In the genomic region with DNA sequence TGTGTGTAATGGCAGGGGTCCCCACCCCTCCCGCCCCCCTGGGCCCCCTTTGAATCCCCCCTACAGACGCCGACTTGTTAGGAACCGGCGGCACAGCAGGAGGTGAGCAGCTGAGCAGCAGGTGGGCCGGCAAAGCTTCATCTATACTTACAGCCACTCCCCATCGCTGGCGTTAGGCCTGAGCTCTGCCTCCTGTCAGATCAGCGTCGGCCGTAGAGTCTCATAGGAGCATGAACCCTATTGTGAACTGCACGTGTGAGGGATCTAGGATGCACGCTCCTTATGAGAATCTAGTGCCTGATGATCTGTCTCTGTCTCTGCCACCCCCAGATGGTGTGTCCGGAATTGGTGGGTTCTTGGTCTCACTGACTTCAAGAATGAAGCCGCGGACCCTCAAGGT, we compare ENCODE assay signal across 11 cellular contexts. TPM values are rescaled to one million over a fixed set of nuclear protein-coding genes. Genes with fewer than 3 reads are reported as not detected.
DNase-seq lines count a peak whose midpoint lies in the region; ATAC-seq lines count a peak whose summit lies in the region.
"Had no signal": no experiment of that assay in that cellular context is flagged by ENCODE, and none has a peak within 500 bp of the region (broad histone marks: within the 10 kb centered on the region; RNA-seq: fewer than 3 reads in every experiment).

No MANE protein-coding gene starts in this region.

- intact Hi-C loops in left ventricle myocardium superior (cut with micrococcal nuclease): no loop called here
- intact Hi-C loops in Right ventricle myocardium inferior (cut with DNase I): no loop called here
- intact Hi-C loops in dendritic cell treated with granulocyte-macrophage colony-stimulating factor and Interleukin-4, amounts not matched to agents 40 ng/mL and 50 ng/mL, for 4 days (cut with micrococcal nuclease): no loop called here

- ATAC-seq in left ventricle myocardium superior: peak; percentile 43
- ATAC-seq in Right ventricle myocardium inferior: no peak
- ATAC-seq in HG02610 (IDR thresholded peaks at IDR 0.05; ENCODE audit: unreplicated experiment): no peak

- no peak overlapping the region for H3K27ac Mint-ChIP-seq in dendritic cell treated with granulocyte-macrophage colony-stimulating factor and Interleukin-4, amounts not matched to agents 40 ng/mL and 50 ng/mL, for 4 days

- no peaks in the 10 kb centered on the region for H3K9me3 Mint-ChIP-seq in dendritic cell treated with granulocyte-macrophage colony-stimulating factor and Interleukin-4, amounts not matched to agents 40 ng/mL and 50 ng/mL, for 4 days

- DNase-seq in left ventricle myocardium superior (no peak), Right ventricle myocardium inferior (ENCODE audit: missing footprints) (no peak), NCI-H82 treated with DMSO at 0.1 percent for 48 hours (lab: John Stamatoyannopoulos, UW; ENCODE audit: unreplicated experiment) (peak; percentile 3), hypothalamus (lab: John Stamatoyannopoulos, UW) (no peak), AG20443 (ENCODE audit: low spot score) (no peak), GDM1 (lab: John Stamatoyannopoulos, UW) (no peak)
- DNase-seq: activated gamma-delta T cell, H9, NCI-H1048 had no signal

- no peaks in the 10 kb centered on the region for H3K4me1 Mint-ChIP-seq in dendritic cell treated with granulocyte-macrophage colony-stimulating factor and Interleukin-4, amounts not matched to agents 40 ng/mL and 50 ng/mL, for 4 days (ENCODE audit: low read depth)

- H3K36me3 Mint-ChIP-seq in dendritic cell treated with granulocyte-macrophage colony-stimulating factor and Interleukin-4, amounts not matched to agents 40 ng/mL and 50 ng/mL, for 4 days (ENCODE audit: low read depth): no peaks in the 10 kb centered on the region

- H3K4me3 Mint-ChIP-seq in dendritic cell treated with granulocyte-macrophage colony-stimulating factor and Interleukin-4, amounts not matched to agents 40 ng/mL and 50 ng/mL, for 4 days: peak overlapping the region; percentile 41
- H3K4me3 Mint-ChIP-seq: H9 had no signal

- H3K27me3 Mint-ChIP-seq in dendritic cell treated with granulocyte-macrophage colony-stimulating factor and Interleukin-4, amounts not matched to agents 40 ng/mL and 50 ng/mL, for 4 days: peaks cover 4% of the 10 kb centered on the region

RNA-seq across cellular contexts. Expression of a gene that starts 14.9 kb away (rescaled TPM):
- total RNA-seq in left ventricle myocardium superior: 49.9 TPM
- total RNA-seq in Right ventricle myocardium inferior: 49.7 TPM
